Comparison of ENCODE assay signal across 22 cellular contexts in genomic region chr2:204665771-204666170, GRCh38.
A peak's percentile ranks its signal among the peaks of the same experiment; 100 is the strongest.
DNase-seq lines count a peak whose midpoint lies in the region; ATAC-seq and TF ChIP-seq lines count a peak whose summit lies in the region.
"Had no signal": no experiment of that assay in that cellular context is flagged by ENCODE, and none has a peak within 500 bp of the region (broad histone marks: within the 10 kb centered on the region; RNA-seq: fewer than 3 reads in every experiment).

No MANE protein-coding gene starts in this region.

- H3K36me3 ChIP-seq in SJSA1 (no peaks in the 10 kb centered on the region), left lung (no peaks in the 10 kb centered on the region), smooth muscle cell (ENCODE audit: low read depth) (no peaks in the 10 kb centered on the region)
- H3K36me3 ChIP-seq: colonic mucosa, HAP-1, heart left ventricle, neutrophil, tibial artery had no signal

- no peaks in the 10 kb centered on the region for H3K27me3 ChIP-seq in SJSA1 (replicated peaks)
- no peaks in the 10 kb centered on the region for H3K27me3 ChIP-seq in left lung
- H3K27me3 ChIP-seq in smooth muscle cell (ENCODE audit: low read depth) = no peaks in the 10 kb centered on the region
- H3K27me3 ChIP-seq: colonic mucosa, heart left ventricle, neutrophil, tibial artery had no signal

- intact Hi-C loops in left lung (cut with DNase I) = no loop called here
- intact Hi-C loops in posterior vena cava (cut with DNase I) = no loop called here

- no peaks in the 10 kb centered on the region for H4K20me1 ChIP-seq in smooth muscle cell (ENCODE audit: low read depth)

- TF ChIP-seq CTCF in AG10803 (conservative IDR thresholded peaks at IDR 0.05; ENCODE audit: low read length) (no peak), left lung (IDR thresholded peaks at IDR 0.05) (no peak), smooth muscle cell (IDR thresholded peaks at IDR 0.05; ENCODE audit: borderline replicate concordance, insufficient read depth, poor library complexity, severe bottlenecking) (no peak)

- DNase-seq in AG10803 (ENCODE audit: low read depth) = peak; percentile 29
- DNase-seq in SJSA1 (ENCODE audit: low read depth in 1 of 2, low spot score in 2 of 2) = no peak
- no peak for DNase-seq in left lung
- DNase-seq in smooth muscle cell (lab: John Stamatoyannopoulos, UW; ENCODE audit: unreplicated experiment) = no peak
- DNase-seq in NCI-H187 (lab: John Stamatoyannopoulos, UW) = no peak
- DNase-seq in SIG-M5 (lab: John Stamatoyannopoulos, UW) = no peak
- no peak for DNase-seq in COLO829 (ENCODE audit: low spot score)
- no peak for DNase-seq in posterior vena cava (ENCODE audit: low spot score)
- DNase-seq: activated CD4-positive, alpha-beta memory T cell treated with anti-CD3 and anti-CD28 coated beads for 36 hours; activated effector memory CD4-positive, alpha-beta T cell treated with Interleukin-2 at 50 U/mL for 16 hours; colonic mucosa; DMS 273 treated with DMSO at 0.1 percent for 48 hours; heart left ventricle; KG1; MV-4-11; NCI-H2171 treated with DMSO at 0.1 percent for 48 hours; NCI-H526 treated with DMSO at 0.1 percent for 48 hours; stimulated activated CD4-positive, alpha-beta T cell treated with anti-CD3 and anti-CD28 coated beads, Interleukin-4, amount 100 ng/mL, for 24 hours; stimulated activated naive CD8-positive, alpha-beta T cell treated with anti-CD3 and anti-CD28 coated beads, Interleukin-15, Interleukin-2, amounts not matched to agents 100 U/mL and 50 U/mL, for 24 hours; tibial artery had no signal

- no peak overlapping the region for H3K9ac ChIP-seq in smooth muscle cell (ENCODE audit: low read depth)

- H3K27ac ChIP-seq in SJSA1 = peak overlapping the region; percentile 99
- peak overlapping the region; percentile 46 to 50 for H3K27ac ChIP-seq in left lung
- H3K27ac ChIP-seq in smooth muscle cell (ENCODE audit: low read depth) = peak overlapping the region; percentile 58
- H3K27ac ChIP-seq: colonic mucosa, neutrophil had no signal

- 97% methylated on average over 2 of the region's 2 CpGs for WGBS in smooth muscle cell (ENCODE audit: low lambda C conversion rate)

- H3K4me3 ChIP-seq in AG10803 (ENCODE audit: low read length) (no peak overlapping the region), SJSA1 (no peak overlapping the region), left lung (no peak overlapping the region), smooth muscle cell (no peak overlapping the region)
- H3K4me3 ChIP-seq: colonic mucosa, HAP-1, heart left ventricle, tibial artery had no signal

- no peaks in the 10 kb centered on the region for H3K79me2 ChIP-seq in smooth muscle cell (ENCODE audit: low read depth)

- no peaks in the 10 kb centered on the region for H3K9me3 ChIP-seq in SJSA1 (replicated peaks)
- H3K9me3 ChIP-seq in left lung = no peaks in the 10 kb centered on the region
- H3K9me3 ChIP-seq in smooth muscle cell (replicated peaks; ENCODE audit: low read depth) = no peaks in the 10 kb centered on the region
- H3K9me3 ChIP-seq: colonic mucosa, HAP-1, heart left ventricle, neutrophil, tibial artery had no signal

- H3K4me1 ChIP-seq in SJSA1 (replicated peaks) (peaks cover 34% of the 10 kb centered on the region), left lung (peaks cover 0 to 4% of the 10 kb centered on the region in 2 donors), smooth muscle cell (ENCODE audit: low read depth) (peaks cover 5% of the 10 kb centered on the region)
- H3K4me1 ChIP-seq: colonic mucosa had no signal

- H3F3A ChIP-seq in smooth muscle cell (ENCODE audit: low read depth) = no peaks in the 10 kb centered on the region

- no peak for ATAC-seq in left lung
- ATAC-seq: stimulated activated naive CD8-positive, alpha-beta T cell treated with anti-CD3 and anti-CD28 coated beads, Interleukin-15, Interleukin-2, amounts not matched to agents 100 U/mL and 50 U/mL, for 24 hours had no signal

- H3K4me2 ChIP-seq in smooth muscle cell = peak overlapping the region; percentile 6

- no peak overlapping the region for H2AFZ ChIP-seq in smooth muscle cell (ENCODE audit: low read depth)

Comparison
In these comparisons a context has a peak if more than half of its experiments do, and no peak if none do; other contexts are left out.
1. H3K27ac ChIP-seq: peak in every context shown above with its lines; median percentile 99 in SJSA1; 58 in smooth muscle cell; 48 in left lung.